Comparison of ENCODE assay signal across 18 cellular contexts in genomic region chr12:5458229-5459050, GRCh38. TPM values are rescaled to one million over a fixed set of nuclear protein-coding genes. Genes with fewer than 3 reads are reported as not detected.
DNase-seq lines count a peak whose midpoint lies in the region; ATAC-seq and TF ChIP-seq lines count a peak whose summit lies in the region.
"Had no signal": no experiment of that assay in that cellular context is flagged by ENCODE, and none has a peak within 500 bp of the region (broad histone marks: within the 10 kb centered on the region; RNA-seq: fewer than 3 reads in every experiment).

No MANE protein-coding gene starts in this region.

- peaks cover 17% of the 10 kb centered on the region for H3K4me1 Mint-ChIP-seq in type B pancreatic cell (ENCODE audit: unreplicated experiment)
- H3K4me1 Mint-ChIP-seq in activated CD4-positive, alpha-beta T cell treated with anti-CD3 and anti-CD28 coated beads, Interleukin-2, amount 10 ng/mL, durations not matched to agents 24 days and 14 days: no peaks in the 10 kb centered on the region

- TF ChIP-seq CTCF in epithelial cell of esophagus (IDR thresholded peaks at IDR 0.05; ENCODE audit: insufficient read depth, low read depth, low read length, missing control alignments): no peak
- TF ChIP-seq CTCF in mucosa of descending colon (IDR thresholded peaks at IDR 0.05): no peak
- TF ChIP-seq CTCF in type B pancreatic cell (conservative IDR thresholded peaks at IDR 0.05): no peak

- H3K4me3 ChIP-seq in epithelial cell of esophagus (ENCODE audit: low read length): no peak overlapping the region
- H3K4me3 ChIP-seq in mucosa of descending colon: no peak overlapping the region
- H3K4me3 ChIP-seq: GM12878, PC-9, SJCRH30 had no signal

- H3K36me3 Mint-ChIP-seq in type B pancreatic cell: peaks cover 53% of the 10 kb centered on the region
- no peaks in the 10 kb centered on the region for H3K36me3 Mint-ChIP-seq in activated CD4-positive, alpha-beta T cell treated with anti-CD3 and anti-CD28 coated beads, Interleukin-2, amount 10 ng/mL, durations not matched to agents 24 days and 14 days (ENCODE audit: low read depth)
- H3K36me3 Mint-ChIP-seq: CD4-positive, alpha-beta memory T cell had no signal

- H3K27ac Mint-ChIP-seq in type B pancreatic cell: peak overlapping the region; percentile 13
- no peak overlapping the region for H3K27ac Mint-ChIP-seq in activated CD4-positive, alpha-beta T cell treated with anti-CD3 and anti-CD28 coated beads, Interleukin-2, amount 10 ng/mL, durations not matched to agents 24 days and 14 days
- H3K27ac Mint-ChIP-seq: CD4-positive, alpha-beta memory T cell had no signal

- peak; percentile 73 for ATAC-seq in mucosa of descending colon
- ATAC-seq in HG02970 (IDR thresholded peaks at IDR 0.05; ENCODE audit: low FRiP score, unreplicated experiment): no peak
- ATAC-seq: GM12878 had no signal

- H3K36me3 ChIP-seq in mucosa of descending colon (ENCODE audit: low read depth): no peaks in the 10 kb centered on the region

- intact Hi-C loops in mucosa of descending colon (cut with DNase I, micrococcal nuclease): no loop called here
- intact Hi-C loops in activated CD4-positive, alpha-beta T cell treated with anti-CD3 and anti-CD28 coated beads, Interleukin-2, amount 10 ng/mL, durations not matched to agents 24 days and 14 days (cut with micrococcal nuclease): no loop called here

- peaks cover 2% of the 10 kb centered on the region for H3K27me3 Mint-ChIP-seq in type B pancreatic cell
- H3K27me3 Mint-ChIP-seq in activated CD4-positive, alpha-beta T cell treated with anti-CD3 and anti-CD28 coated beads, Interleukin-2, amount 10 ng/mL, durations not matched to agents 24 days and 14 days: peaks cover 2% of the 10 kb centered on the region

- no peaks in the 10 kb centered on the region for H3K9me3 ChIP-seq in mucosa of descending colon
- H3K9me3 ChIP-seq: SJCRH30 had no signal

- H3K9me3 Mint-ChIP-seq in type B pancreatic cell: no peaks in the 10 kb centered on the region
- no peaks in the 10 kb centered on the region for H3K9me3 Mint-ChIP-seq in activated CD4-positive, alpha-beta T cell treated with anti-CD3 and anti-CD28 coated beads, Interleukin-2, amount 10 ng/mL, durations not matched to agents 24 days and 14 days

- no peak overlapping the region for H3K4me3 Mint-ChIP-seq in type B pancreatic cell
- no peak overlapping the region for H3K4me3 Mint-ChIP-seq in activated CD4-positive, alpha-beta T cell treated with anti-CD3 and anti-CD28 coated beads, Interleukin-2, amount 10 ng/mL, durations not matched to agents 24 days and 14 days
- H3K4me3 Mint-ChIP-seq: CD4-positive, alpha-beta memory T cell had no signal

- DNase-seq in LoVo (ENCODE audit: low spot score) (peak; percentile 20), epithelial cell of esophagus (ENCODE audit: low read depth) (peak; percentile 19), mucosa of descending colon (no peak), type B pancreatic cell (ENCODE audit: extremely low spot score, unreplicated experiment) (no peak), pons (ENCODE audit: low spot score) (no peak)
- DNase-seq in activated CD4-positive, alpha-beta T cell treated with anti-CD3 and anti-CD28 coated beads, Interleukin-2, amount 10 ng/mL, durations not matched to agents 24 days and 14 days: no peak
- DNase-seq: CD4-positive, alpha-beta memory T cell; DND-41; GDM1; KBM-7; NCI-H1048; NCI-H510A treated with DMSO at 0.1 percent for 48 hours; NCI-H82; PC-9; SJCRH30 had no signal

- no peaks in the 10 kb centered on the region for H3K4me1 ChIP-seq in mucosa of descending colon (ENCODE audit: low read depth)

RNA-seq across cellular contexts. Expression of gene NTF3, which starts 26.5 kb away (rescaled TPM):
- 1 to 10 TPM in 2 of 3 donors, under 1 TPM in 1; 0.58 to 1.4 (median 1.4) TPM for total RNA-seq in mucosa of descending colon
- total RNA-seq in type B pancreatic cell (ENCODE audit: low replicate concordance): 13.0 and 16.7 TPM in 2 replicates
- not detected in 2 replicates for total RNA-seq in activated CD4-positive, alpha-beta T cell treated with anti-CD3 and anti-CD28 coated beads, Interleukin-2, amount 10 ng/mL, durations not matched to agents 24 days and 14 days
- total RNA-seq: CD4-positive, alpha-beta memory T cell; GM12878; MCF 10A; PC-9 had no signal

Comparison
In these comparisons a context has a peak if more than half of its experiments do, and no peak if none do; other contexts are left out.
1. DNase-seq: peak in LoVo (single experiment) and epithelial cell of esophagus (single experiment); none in mucosa of descending colon (0 of 3), type B pancreatic cell (single experiment), activated CD4-positive, alpha-beta T cell treated with anti-CD3 and anti-CD28 coated beads, Interleukin-2, amount 10 ng/mL, durations not matched to agents 24 days and 14 days (single experiment) and pons (single experiment).